Comparison of ENCODE assay signal across 2 cellular contexts in genomic region chr7:38451840-38452239, GRCh38.
TF ChIP-seq lines count a peak whose summit lies in the region.

No MANE protein-coding gene starts in this region.

TF ChIP-seq in A549, 52 proteins besides CTCF, POLR2A, EP300 and RAD21 (continued from another document):
- TF ChIP-seq CHD4 (IDR thresholded peaks at IDR 0.05; ENCODE audit: borderline replicate concordance) (no peak), JUNB (IDR thresholded peaks at IDR 0.05) (no peak), GATA3 (IDR thresholded peaks at IDR 0.05; ENCODE audit: borderline replicate concordance) (no peak), HES2 (IDR thresholded peaks at IDR 0.05) (no peak), CEBPB (IDR thresholded peaks at IDR 0.05) (no peak), FOSB (CRISPR knock-in tag; IDR thresholded peaks at IDR 0.05) (no peak), TFCP2L1 (CRISPR knock-in tag; IDR thresholded peaks at IDR 0.05) (no peak)

TF ChIP-seq in GM23338, 12 proteins besides CTCF, POLR2A, EP300 and RAD21 (continued from another document):
- no peak for TF ChIP-seq ZNF462 (CRISPR knock-in tag; IDR thresholded peaks at IDR 0.05)
- TF ChIP-seq STAT1 (IDR thresholded peaks at IDR 0.05; ENCODE audit: unreplicated experiment), result no peak
- no peak for TF ChIP-seq ZNF331 (CRISPR knock-in tag; IDR thresholded peaks at IDR 0.05; ENCODE audit: low read depth)
- TF ChIP-seq EZH2phosphoT487 (IDR thresholded peaks at IDR 0.05; ENCODE audit: unreplicated experiment), result no peak
TF ChIP-seq in GM23338: peak in this region for 0.
